In genomic region chr4:26753642-26754041, GRCh38 we compare ENCODE assay signal across 11 cellular contexts.
DNase-seq lines count a peak whose midpoint lies in the region; ATAC-seq lines count a peak whose summit lies in the region.
"Had no signal": no experiment of that assay in that cellular context is flagged by ENCODE, and none has a peak within 500 bp of the region (broad histone marks: within the 10 kb centered on the region; RNA-seq: fewer than 3 reads in every experiment).

No MANE protein-coding gene starts in this region.

- ATAC-seq in GM21786 (IDR thresholded peaks at IDR 0.05; ENCODE audit: unreplicated experiment), result no peak
- ATAC-seq: natural killer cell treated with Interleukin-12 subunit alpha and Interleukin-12 subunit beta and Interleukin-15 and Interleukin-18, amount 100 ng/mL, for 72 hours; stimulated activated naive B cell treated with anti-CD40 and anti-IgM and Interleukin-4, amounts not matched to agents 10 μg/mL and 1 μg/mL and 100 μg/mL, for 72 hours had no signal

- peak; percentile 8 for DNase-seq in NCI-H82 (lab: John Stamatoyannopoulos, UW)
- DNase-seq in NCI-H82 treated with DMSO at 0.1 percent for 48 hours (lab: John Stamatoyannopoulos, UW; ENCODE audit: unreplicated experiment), result no peak
- DNase-seq in dermis blood vessel endothelial cell, result peak; percentile 39
- DNase-seq in left kidney (ENCODE audit: low read depth, low spot score), result peak; percentile 77
- no peak for DNase-seq in foreskin melanocyte
- DNase-seq in Ammon's horn (ENCODE audit: low spot score), result no peak
- DNase-seq in KG1 (lab: John Stamatoyannopoulos, UW), result no peak
- DNase-seq: effector memory CD4-positive, alpha-beta T cell; stimulated activated naive B cell treated with anti-CD40 and anti-IgM and Interleukin-4, amounts not matched to agents 10 μg/mL and 1 μg/mL and 100 μg/mL, for 72 hours had no signal

Comparison
In these comparisons a context has a peak if more than half of its experiments do, and no peak if none do; other contexts are left out.
1. DNase-seq: peak in NCI-H82 (single experiment), dermis blood vessel endothelial cell (single experiment) and left kidney (single experiment); none in NCI-H82 treated with DMSO at 0.1 percent for 48 hours (single experiment), foreskin melanocyte (single experiment), Ammon's horn (single experiment) and KG1 (single experiment).